ENCODE assay signal across 21 cellular contexts in genomic region chr10:34275626-34276025, GRCh38.
"Had no signal": no experiment of that assay in that cellular context is flagged by ENCODE, and none has a peak within 500 bp of the region (broad histone marks: within the 10 kb centered on the region; RNA-seq: fewer than 3 reads in every experiment).

No MANE protein-coding gene starts in this region.

- H3K36me3 Mint-ChIP-seq: immature natural killer cell, naive B cell had no signal

- H3K4me1 ChIP-seq: colonic mucosa, parathyroid adenoma, psoas muscle, right lobe of liver, stomach, transverse colon had no signal

- H3K4me1 Mint-ChIP-seq: immature natural killer cell, naive B cell had no signal

- H3K27ac Mint-ChIP-seq: endodermal cell, immature natural killer cell, naive B cell had no signal

- H3K9ac ChIP-seq: parathyroid adenoma had no signal

- ATAC-seq: foreskin keratinocyte, left cardiac atrium, left ventricle myocardium superior, psoas muscle, right lobe of liver had no signal

- H2AFZ ChIP-seq: parathyroid adenoma had no signal

- H3K4me3 ChIP-seq: colonic mucosa, lung, psoas muscle, right lobe of liver, stomach, thoracic aorta, transverse colon had no signal

- DNase-seq: colonic mucosa; dermis blood vessel endothelial cell; endodermal cell; foreskin keratinocyte; immature natural killer cell; left cardiac atrium; left ventricle myocardium superior; mesenchymal stem cell; naive B cell; psoas muscle; retina; right lobe of liver; stimulated activated CD4-positive, alpha-beta T cell treated with anti-CD3 and anti-CD28 coated beads, Interleukin-2, amount 100 ng/mL, for 24 hours; stimulated activated naive CD4-positive, alpha-beta T cell; stomach; substantia nigra; transverse colon had no signal

- H3K9me3 Mint-ChIP-seq: nephron had no signal

- H3K27me3 Mint-ChIP-seq: naive B cell had no signal

- H3K79me2 ChIP-seq: parathyroid adenoma had no signal

- H3K9me3 ChIP-seq: colonic mucosa, psoas muscle, right lobe of liver, stomach, thoracic aorta, transverse colon had no signal

- H3K27me3 ChIP-seq: colonic mucosa, foreskin keratinocyte, right lobe of liver, stomach, transverse colon had no signal

- H3K4me3 Mint-ChIP-seq: endodermal cell, immature natural killer cell, naive B cell, nephron had no signal

- H3K36me3 ChIP-seq: colonic mucosa, right lobe of liver, stomach, thoracic aorta, transverse colon had no signal

- H3K27ac ChIP-seq: colonic mucosa, foreskin keratinocyte, parathyroid adenoma, psoas muscle, right lobe of liver, stomach, thoracic aorta, transverse colon had no signal
